8 cellular contexts compared by ENCODE assay signal in genomic region chr5:1652873-1653707, GRCh38.
DNase-seq lines count a peak whose midpoint lies in the region; ATAC-seq, FAIRE-seq and TF ChIP-seq lines count a peak whose summit lies in the region.

No MANE protein-coding gene starts in this region.

- TF ChIP-seq CTCF in brain (conservative IDR thresholded peaks at IDR 0.05), result no peak

- H3K9ac ChIP-seq in trophoblast cell (ENCODE audit: low read length), result no peak overlapping the region

- no peaks in the 10 kb centered on the region for H3K9me3 Mint-ChIP-seq in brain

- H3K27ac ChIP-seq in trophoblast cell (ENCODE audit: low read depth, low read length), result no peak overlapping the region

- ATAC-seq in GM21423 (IDR thresholded peaks at IDR 0.05; ENCODE audit: unreplicated experiment), result peak; percentile 34

- H3K23ac ChIP-seq in trophoblast cell (ENCODE audit: low read length), result no peak overlapping the region

- H3K4me3 ChIP-seq in trophoblast cell (ENCODE audit: low read depth, low read length), result no peak overlapping the region

- intact Hi-C loops in posterior vena cava (cut with DNase I), result no loop called here

- H3K4me1 Mint-ChIP-seq in brain, result no peaks in the 10 kb centered on the region

- H3K27me3 Mint-ChIP-seq in brain, result peaks cover 36% of the 10 kb centered on the region

- no peak overlapping the region for H3K14ac ChIP-seq in trophoblast cell (ENCODE audit: low read length)

- H3K36me3 Mint-ChIP-seq in brain, result no peaks in the 10 kb centered on the region

- H2BK120ac ChIP-seq in trophoblast cell (ENCODE audit: insufficient read depth, low read length, poor library complexity), result no peak overlapping the region

- H3K79me1 ChIP-seq in trophoblast cell (ENCODE audit: low read length), result no peaks in the 10 kb centered on the region

- H3K27me3 ChIP-seq in trophoblast cell (ENCODE audit: insufficient read depth, low read length), result peaks cover 4% of the 10 kb centered on the region

- no peak overlapping the region for H3K27ac Mint-ChIP-seq in brain

- no peak overlapping the region for H3K18ac ChIP-seq in trophoblast cell (ENCODE audit: low read length)

- H2AK5ac ChIP-seq in trophoblast cell (ENCODE audit: low read length), result no peak overlapping the region

- no peaks in the 10 kb centered on the region for H3K4me1 ChIP-seq in trophoblast cell (ENCODE audit: control insufficient read depth in 1 of 2, insufficient read depth in 2 of 2, low read length in 2 of 2)

- no peak overlapping the region for H4K8ac ChIP-seq in trophoblast cell (ENCODE audit: low read depth, low read length)

- H3K4me3 Mint-ChIP-seq in brain, result peak overlapping the region in 3 of 5 experiments; percentile 35 to 55 (median 46)

- no peak overlapping the region for H2BK5ac ChIP-seq in trophoblast cell (ENCODE audit: low read depth, low read length, poor library complexity)

- no peak overlapping the region for H4K91ac ChIP-seq in trophoblast cell (ENCODE audit: low read depth, low read length)

- H3K4me2 ChIP-seq in trophoblast cell (ENCODE audit: low read length), result peak overlapping the region; percentile 31

- no peaks in the 10 kb centered on the region for H3K36me3 ChIP-seq in trophoblast cell (ENCODE audit: control insufficient read depth in 1 of 2, insufficient read depth in 2 of 2, low read length in 2 of 2)

- H3K4ac ChIP-seq in trophoblast cell (ENCODE audit: low read depth, low read length), result no peak overlapping the region

- H2AFZ ChIP-seq in trophoblast cell (ENCODE audit: insufficient read depth, low read length, poor library complexity), result no peak overlapping the region

- peaks cover 2% of the 10 kb centered on the region for H3K9me3 ChIP-seq in trophoblast cell (ENCODE audit: insufficient read depth, low read depth, low read length)

- H3K79me2 ChIP-seq in trophoblast cell (ENCODE audit: control insufficient read depth, insufficient read depth, low read length, poor library complexity), result no peaks in the 10 kb centered on the region

- WGBS in trophoblast cell (ENCODE audit: extremely low coverage, insufficient coverage, insufficient read length), result no CpG with 5 or more reads among the region's 37 CpGs

- FAIRE-seq in HTR-8/SVneo (lab: Jason Lieb, UNC), result peak; percentile 73

- DNase-seq in GM03348 (ENCODE audit: low spot score) (peak; percentile 51), HTR-8/SVneo (ENCODE audit: insufficient read length, low spot score) (no peak), trophoblast cell (no peak), activated gamma-delta T cell treated with Interleukin-2 at 50 U/mL for 16 hours (no peak), cortex of kidney (lab: John Stamatoyannopoulos, UW) (no peak), posterior vena cava (ENCODE audit: low spot score) (no peak)

- H2BK12ac ChIP-seq in trophoblast cell (ENCODE audit: low read length), result no peak overlapping the region

- H4K12ac ChIP-seq in trophoblast cell (ENCODE audit: low read depth, low read length), result no peak overlapping the region
